23 cellular contexts compared by ENCODE assay signal in the genomic region with DNA sequence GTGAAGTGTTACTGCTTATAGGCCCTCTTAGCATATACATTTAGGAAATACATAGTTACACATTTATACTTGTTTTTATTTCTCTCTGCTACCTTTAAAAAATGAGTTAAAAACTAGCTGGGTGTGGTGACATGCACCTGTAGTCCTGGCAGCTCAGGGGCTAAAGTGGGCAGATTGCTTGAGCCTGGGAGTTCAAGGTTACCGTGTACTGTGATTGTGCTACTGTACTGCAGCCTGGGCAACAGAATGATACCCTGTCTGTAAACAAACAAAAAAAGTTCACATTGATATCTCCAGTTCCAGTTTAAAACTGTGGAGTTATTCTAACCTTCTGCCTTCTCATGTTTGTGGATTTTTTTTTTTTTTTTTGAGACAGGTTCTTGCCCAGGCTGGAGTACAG. TPM values are rescaled to one million over a fixed set of nuclear protein-coding genes. Genes with fewer than 3 reads are reported as not detected.
A peak's percentile ranks its signal among the peaks of the same experiment; 100 is the strongest.
DNase-seq lines count a peak whose midpoint lies in the region; ATAC-seq, FAIRE-seq and TF ChIP-seq lines count a peak whose summit lies in the region.
"Had no signal": no experiment of that assay in that cellular context is flagged by ENCODE, and none has a peak within 500 bp of the region (broad histone marks: within the 10 kb centered on the region; RNA-seq: fewer than 3 reads in every experiment).

No MANE protein-coding gene starts in this region.

- peak overlapping the region; percentile 5 for H3K27ac Mint-ChIP-seq in activated T-cell treated with anti-CD3 and anti-CD28 coated beads, Interleukin-2, amount 50 U/mL, for 72 hours

- 26 to 36% methylated on average over 1 of the region's 1 CpG for WGBS in pancreas, 2 donors

- H3K4me1 Mint-ChIP-seq in activated T-cell treated with anti-CD3 and anti-CD28 coated beads, Interleukin-2, amount 50 U/mL, for 72 hours (ENCODE audit: low read depth): peaks cover 43% of the 10 kb centered on the region

- peaks cover 46% of the 10 kb centered on the region for H4K20me1 ChIP-seq in Loucy (ENCODE audit: insufficient read depth, low read length, poor library complexity, severe bottlenecking)

- H3K4me3 ChIP-seq in Loucy (ENCODE audit: low read length, poor library complexity, severe bottlenecking) (no peak overlapping the region), left ventricle myocardium inferior (no peak overlapping the region), pancreas (no peak overlapping the region), tibial artery (no peak overlapping the region)
- H3K4me3 ChIP-seq: MG63, Peyer's patch had no signal

- no peaks in the 10 kb centered on the region for H3K9me3 ChIP-seq in Loucy (ENCODE audit: insufficient read depth, low read depth, low read length)
- H3K9me3 ChIP-seq in left ventricle myocardium inferior (replicated peaks): no peaks in the 10 kb centered on the region
- H3K9me3 ChIP-seq in pancreas: no peaks in the 10 kb centered on the region
- no peaks in the 10 kb centered on the region for H3K9me3 ChIP-seq in tibial artery
- H3K9me3 ChIP-seq: MG63, Peyer's patch had no signal

- no peaks in the 10 kb centered on the region for H3K27me3 Mint-ChIP-seq in activated T-cell treated with anti-CD3 and anti-CD28 coated beads, Interleukin-2, amount 50 U/mL, for 72 hours (ENCODE audit: low read depth)

- H3K4me2 ChIP-seq in Loucy (ENCODE audit: low read depth, low read length, poor library complexity, severe bottlenecking): peak overlapping the region; percentile 60

- intact Hi-C loops in left ventricle myocardium inferior (cut with micrococcal nuclease): no loop called here
- intact Hi-C loops in pancreas (cut with DNase I): no loop called here
- intact Hi-C loops in tibial artery (cut with DNase I; ENCODE audit: low total_unique reads): no loop called here

- H3K27me3 ChIP-seq in Loucy (ENCODE audit: insufficient read depth, low read length, poor library complexity, severe bottlenecking) (no peaks in the 10 kb centered on the region), left ventricle myocardium inferior (ENCODE audit: low read depth) (no peaks in the 10 kb centered on the region), pancreas (no peaks in the 10 kb centered on the region), tibial artery (no peaks in the 10 kb centered on the region)
- H3K27me3 ChIP-seq: MG63, Peyer's patch had no signal

- FAIRE-seq in pancreas (lab: Jason Lieb, UNC): no peak
- FAIRE-seq: D721Med had no signal

- no peak overlapping the region for H2AFZ ChIP-seq in Loucy (ENCODE audit: low read length)

- H3K36me3 ChIP-seq in Loucy (ENCODE audit: insufficient read depth, low read length) (peaks cover 22% of the 10 kb centered on the region), left ventricle myocardium inferior (peaks cover 12% of the 10 kb centered on the region), pancreas (peaks cover 0 to 8% (median 0%) of the 10 kb centered on the region in 3 donors), tibial artery (peaks cover 0 to 7% (median 7%) of the 10 kb centered on the region in 3 donors)

- H3K79me2 ChIP-seq in Loucy (ENCODE audit: insufficient read depth, low read length): peaks cover 79% of the 10 kb centered on the region

- H3F3A ChIP-seq in Loucy (ENCODE audit: low read depth): no peaks in the 10 kb centered on the region

- no peaks in the 10 kb centered on the region for H3K9me3 Mint-ChIP-seq in activated T-cell treated with anti-CD3 and anti-CD28 coated beads, Interleukin-2, amount 50 U/mL, for 72 hours
- H3K9me3 Mint-ChIP-seq: H9 had no signal

- no peak for DNase-seq in activated T-cell treated with anti-CD3 and anti-CD28 coated beads, Interleukin-2, amount 50 U/mL, for 72 hours
- DNase-seq in activated T-cell treated with anti-CD3 and anti-CD28 coated beads, Interleukin-2, amount 50 U/mL, for 1 hour: no peak
- DNase-seq in left ventricle myocardium inferior (no peak), pancreas (no peak), retina (no peak), tibial artery (no peak)
- DNase-seq: 8988T, DMS79 treated with DMSO at 0.1 percent for 48 hours, H9, IMR-90, Karpas-422, MG63, NCI-H1092, NCI-H146, NCI-H2081, NCI-H2171 treated with DMSO at 0.1 percent for 48 hours, NCI-H446 treated with DMSO at 0.1 percent for 48 hours, NCI-H69, Peyer's patch had no signal

- no peak for ATAC-seq in activated T-cell treated with anti-CD3 and anti-CD28 coated beads, Interleukin-2, amount 50 U/mL, for 72 hours (replicated peaks in 1 of 2)
- ATAC-seq in pancreas: peak in 3 of 4 donors; percentile 46 to 68 (median 48)
- no peak for ATAC-seq in GM21825 (IDR thresholded peaks at IDR 0.05; ENCODE audit: unreplicated experiment)

- H3K4me1 ChIP-seq in Loucy (ENCODE audit: insufficient read depth, low read length, poor library complexity, severe bottlenecking): peaks cover 34% of the 10 kb centered on the region
- H3K4me1 ChIP-seq in left ventricle myocardium inferior: peaks cover 67% of the 10 kb centered on the region
- peaks cover 18 to 30% (median 23%) of the 10 kb centered on the region in 3 donors for H3K4me1 ChIP-seq in pancreas
- peaks cover 0 to 34% (median 24%) of the 10 kb centered on the region in 4 donors for H3K4me1 ChIP-seq in tibial artery

- peaks cover 2 to 7% of the 10 kb centered on the region in 2 donors for H3K36me3 Mint-ChIP-seq in activated T-cell treated with anti-CD3 and anti-CD28 coated beads, Interleukin-2, amount 50 U/mL, for 72 hours (ENCODE audit: insufficient read depth in 2 of 2)

- no peak overlapping the region for H3K4me3 Mint-ChIP-seq in activated T-cell treated with anti-CD3 and anti-CD28 coated beads, Interleukin-2, amount 50 U/mL, for 72 hours
- H3K4me3 Mint-ChIP-seq: H9 had no signal

- no peaks in the 10 kb centered on the region for H3K9me2 ChIP-seq in Loucy (replicated peaks; ENCODE audit: low read depth, low read length)

- TF ChIP-seq CTCF in Loucy (conservative IDR thresholded peaks at IDR 0.05; ENCODE audit: low read length) (no peak), left ventricle myocardium inferior (IDR thresholded peaks at IDR 0.05; ENCODE audit: borderline replicate concordance) (no peak), pancreas (IDR thresholded peaks at IDR 0.05) (no peak), tibial artery (IDR thresholded peaks at IDR 0.05) (no peak)

- H3K27ac ChIP-seq in left ventricle myocardium inferior (replicated peaks) (peak overlapping the region; percentile 54), pancreas (no peak overlapping the region), tibial artery (no peak overlapping the region)
- H3K27ac ChIP-seq: HL-60, Peyer's patch had no signal

- no peak overlapping the region for H3K9ac ChIP-seq in Loucy (ENCODE audit: low read depth, low read length, poor library complexity, severe bottlenecking)

RNA-seq across cellular contexts. Expression of a gene that starts 12.1 kb away (rescaled TPM):
- 100 to 1,000 TPM; 166 to 185 TPM for total RNA-seq in activated T-cell treated with anti-CD3 and anti-CD28 coated beads, Interleukin-2, amount 50 U/mL, for 72 hours
- total RNA-seq in left ventricle myocardium inferior: 129 TPM
- total RNA-seq in pancreas: 100 to 1,000 TPM in 1 of 6 donors, 10 to 100 TPM in 5; 68.0 to 130 (median 83.4) TPM
- polyA plus RNA-seq in pancreas: 10 to 100 TPM; 15.1 to 27.6 TPM

Comparison
In these comparisons a context has a peak if more than half of its experiments do, and no peak if none do; other contexts are left out.
1. ATAC-seq: peak in pancreas (3 of 4); none in activated T-cell treated with anti-CD3 and anti-CD28 coated beads, Interleukin-2, amount 50 U/mL, for 72 hours (0 of 2) and GM21825 (single experiment).